1 cellular context compared by ENCODE assay signal in the genomic region with DNA sequence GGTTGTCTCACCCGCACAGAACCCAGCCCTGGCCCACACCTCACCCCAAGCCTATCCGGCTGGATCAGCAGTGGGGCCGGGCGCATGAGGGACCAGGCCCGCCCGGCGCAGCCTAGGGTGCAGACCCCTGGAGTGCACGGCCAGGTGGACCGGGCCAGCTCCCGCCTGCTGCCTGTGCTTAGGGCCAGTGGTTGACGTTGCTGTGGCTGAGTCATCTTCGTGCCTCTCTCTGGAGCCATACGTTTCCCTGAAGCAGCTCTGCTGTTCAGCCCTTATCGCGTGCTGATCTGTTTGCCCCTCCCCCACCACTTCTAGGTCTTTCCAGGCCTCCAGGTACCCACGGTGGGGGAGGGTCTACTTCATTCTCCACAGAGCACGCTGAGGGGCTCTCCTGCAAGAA.
TF ChIP-seq lines count a peak whose summit lies in the region.

No MANE protein-coding gene starts in this region.

TF ChIP-seq in K562, 482 proteins besides CTCF, POLR2A, EP300 and RAD21 (continued from another document and continues in another):
- TF ChIP-seq, protein P1, sequence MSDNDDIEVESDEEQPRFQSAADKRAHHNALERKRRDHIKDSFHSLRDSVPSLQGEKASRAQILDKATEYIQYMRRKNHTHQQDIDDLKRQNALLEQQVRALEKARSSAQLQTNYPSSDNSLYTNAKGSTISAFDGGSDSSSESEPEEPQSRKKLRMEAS (CRISPR knock-in tag; IDR thresholded peaks at IDR 0.05): peak; percentile 73
- TF ChIP-seq SMARCB1 (IDR thresholded peaks at IDR 0.05; ENCODE audit: insufficient read length, low read depth) (no peak), FOXJ2 (tag; IDR thresholded peaks at IDR 0.05) (peak; percentile 50; the same call in 1 of the 2 replicates), RBFOX2 (IDR thresholded peaks at IDR 0.05; ENCODE audit: low read depth, low read length) (peak; percentile 45; the same call in 1 of the 2 replicates), HOXB6 (CRISPR knock-in tag; IDR thresholded peaks at IDR 0.05; ENCODE audit: borderline replicate concordance) (no peak), SNRNP70 (optimal IDR thresholded peaks at IDR 0.05; ENCODE audit: low read depth, low read length) (no peak), GATAD2B (IDR thresholded peaks at IDR 0.05; ENCODE audit: borderline replicate concordance) (peak; percentile 17; the same call in 1 of the 2 replicates), ZNF644 (tag; IDR thresholded peaks at IDR 0.05; ENCODE audit: low read depth) (no peak), PHTF2 (CRISPR knock-in tag; IDR thresholded peaks at IDR 0.05) (no peak), CXXC5 (CRISPR knock-in tag; IDR thresholded peaks at IDR 0.05) (no peak), CBX3 (IDR thresholded peaks at IDR 0.05; ENCODE audit: borderline replicate concordance in 1 of 2, low read length in 2 of 2) (no peak), MTA3 (IDR thresholded peaks at IDR 0.05; ENCODE audit: borderline replicate concordance) (peak; percentile 87; the same call in 1 of the 2 replicates), GATAD2A (IDR thresholded peaks at IDR 0.05) (peak; percentile 34; the same call in 1 of the 2 replicates), NR3C1 (CRISPR knock-in tag; IDR thresholded peaks at IDR 0.05) (no peak), ZKSCAN3 (CRISPR knock-in tag; IDR thresholded peaks at IDR 0.05) (no peak), FOXJ3 (CRISPR knock-in tag; IDR thresholded peaks at IDR 0.05) (no peak), LCOR (CRISPR knock-in tag; IDR thresholded peaks at IDR 0.05) (no peak), ATF7 (IDR thresholded peaks at IDR 0.05) (peak; percentile 72), SOX6 (IDR thresholded peaks at IDR 0.05) (peak; percentile 77), DACH1 (IDR thresholded peaks at IDR 0.05; ENCODE audit: partially characterized antibody) (no peak), MTA1 (IDR thresholded peaks at IDR 0.05; ENCODE audit: borderline replicate concordance) (peak; percentile 65; the same call in 1 of the 2 replicates), NCOR1 (IDR thresholded peaks at IDR 0.05) (no peak), PRPF4 (IDR thresholded peaks at IDR 0.05; ENCODE audit: insufficient read depth, low read depth, low read length, poor library complexity, severe bottlenecking) (no peak), NFE2 (IDR thresholded peaks at IDR 0.05; ENCODE audit: low read depth) (peak; percentile 90), RCOR1 (IDR thresholded peaks at IDR 0.05; ENCODE audit: borderline replicate concordance in 1 of 2, low read depth in 2 of 2, low read length in 2 of 2) (peak in 1 of 2 experiments; percentile 85; a peak in 2 of 4 replicates), HCFC1 (IDR thresholded peaks at IDR 0.05; ENCODE audit: low read depth, low read length) (no peak), KLF13 (tag; IDR thresholded peaks at IDR 0.05; ENCODE audit: borderline replicate concordance, low read depth) (no peak), TRIM24 (IDR thresholded peaks at IDR 0.05) (peak in 1 of 2 experiments; percentile 70; a peak in 1 of 4 replicates), DIDO1 (tag; IDR thresholded peaks at IDR 0.05; ENCODE audit: low read depth) (no peak), ZNF589 (CRISPR knock-in tag; IDR thresholded peaks at IDR 0.05; ENCODE audit: low read depth) (no peak), ESRRA (IDR thresholded peaks at IDR 0.05; ENCODE audit: borderline replicate concordance, low read depth) (no peak), MYNN (IDR thresholded peaks at IDR 0.05) (0 out of 2 replicates have a peak, but pooled peaks have one; percentile 16), MYNN (CRISPR knock-in tag; IDR thresholded peaks at IDR 0.05) (no peak), SREBF2 (CRISPR knock-in tag; IDR thresholded peaks at IDR 0.05) (no peak)
- TF ChIP-seq, protein P2, sequence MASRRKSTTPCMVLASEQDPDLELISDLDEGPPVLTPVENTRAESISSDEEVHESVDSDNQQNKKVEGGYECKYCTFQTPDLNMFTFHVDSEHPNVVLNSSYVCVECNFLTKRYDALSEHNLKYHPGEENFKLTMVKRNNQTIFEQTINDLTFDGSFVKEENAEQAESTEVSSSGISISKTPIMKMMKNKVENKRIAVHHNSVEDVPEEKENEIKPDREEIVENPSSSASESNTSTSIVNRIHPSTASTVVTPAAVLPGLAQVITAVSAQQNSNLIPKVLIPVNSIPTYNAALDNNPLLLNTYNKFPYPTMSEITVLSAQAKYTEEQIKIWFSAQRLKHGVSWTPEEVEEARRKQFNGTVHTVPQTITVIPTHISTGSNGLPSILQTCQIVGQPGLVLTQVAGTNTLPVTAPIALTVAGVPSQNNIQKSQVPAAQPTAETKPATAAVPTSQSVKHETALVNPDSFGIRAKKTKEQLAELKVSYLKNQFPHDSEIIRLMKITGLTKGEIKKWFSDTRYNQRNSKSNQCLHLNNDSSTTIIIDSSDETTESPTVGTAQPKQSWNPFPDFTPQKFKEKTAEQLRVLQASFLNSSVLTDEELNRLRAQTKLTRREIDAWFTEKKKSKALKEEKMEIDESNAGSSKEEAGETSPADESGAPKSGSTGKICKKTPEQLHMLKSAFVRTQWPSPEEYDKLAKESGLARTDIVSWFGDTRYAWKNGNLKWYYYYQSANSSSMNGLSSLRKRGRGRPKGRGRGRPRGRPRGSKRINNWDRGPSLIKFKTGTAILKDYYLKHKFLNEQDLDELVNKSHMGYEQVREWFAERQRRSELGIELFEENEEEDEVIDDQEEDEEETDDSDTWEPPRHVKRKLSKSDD (conservative IDR thresholded peaks at IDR 0.05; ENCODE audit: low read length): no peak
- TF ChIP-seq, protein P3, sequence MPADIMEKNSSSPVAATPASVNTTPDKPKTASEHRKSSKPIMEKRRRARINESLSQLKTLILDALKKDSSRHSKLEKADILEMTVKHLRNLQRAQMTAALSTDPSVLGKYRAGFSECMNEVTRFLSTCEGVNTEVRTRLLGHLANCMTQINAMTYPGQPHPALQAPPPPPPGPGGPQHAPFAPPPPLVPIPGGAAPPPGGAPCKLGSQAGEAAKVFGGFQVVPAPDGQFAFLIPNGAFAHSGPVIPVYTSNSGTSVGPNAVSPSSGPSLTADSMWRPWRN (IDR thresholded peaks at IDR 0.05; ENCODE audit: low read depth): peak; percentile 51; the same call in 1 of the 2 replicates
- TF ChIP-seq, protein P4, sequence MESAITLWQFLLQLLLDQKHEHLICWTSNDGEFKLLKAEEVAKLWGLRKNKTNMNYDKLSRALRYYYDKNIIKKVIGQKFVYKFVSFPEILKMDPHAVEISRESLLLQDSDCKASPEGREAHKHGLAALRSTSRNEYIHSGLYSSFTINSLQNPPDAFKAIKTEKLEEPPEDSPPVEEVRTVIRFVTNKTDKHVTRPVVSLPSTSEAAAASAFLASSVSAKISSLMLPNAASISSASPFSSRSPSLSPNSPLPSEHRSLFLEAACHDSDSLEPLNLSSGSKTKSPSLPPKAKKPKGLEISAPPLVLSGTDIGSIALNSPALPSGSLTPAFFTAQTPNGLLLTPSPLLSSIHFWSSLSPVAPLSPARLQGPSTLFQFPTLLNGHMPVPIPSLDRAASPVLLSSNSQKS (CRISPR knock-in tag; IDR thresholded peaks at IDR 0.05): no peak
- TF ChIP-seq, protein P5, sequence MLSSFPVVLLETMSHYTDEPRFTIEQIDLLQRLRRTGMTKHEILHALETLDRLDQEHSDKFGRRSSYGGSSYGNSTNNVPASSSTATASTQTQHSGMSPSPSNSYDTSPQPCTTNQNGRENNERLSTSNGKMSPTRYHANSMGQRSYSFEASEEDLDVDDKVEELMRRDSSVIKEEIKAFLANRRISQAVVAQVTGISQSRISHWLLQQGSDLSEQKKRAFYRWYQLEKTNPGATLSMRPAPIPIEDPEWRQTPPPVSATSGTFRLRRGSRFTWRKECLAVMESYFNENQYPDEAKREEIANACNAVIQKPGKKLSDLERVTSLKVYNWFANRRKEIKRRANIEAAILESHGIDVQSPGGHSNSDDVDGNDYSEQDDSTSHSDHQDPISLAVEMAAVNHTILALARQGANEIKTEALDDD (IDR thresholded peaks at IDR 0.05): no peak
- TF ChIP-seq, protein P6, sequence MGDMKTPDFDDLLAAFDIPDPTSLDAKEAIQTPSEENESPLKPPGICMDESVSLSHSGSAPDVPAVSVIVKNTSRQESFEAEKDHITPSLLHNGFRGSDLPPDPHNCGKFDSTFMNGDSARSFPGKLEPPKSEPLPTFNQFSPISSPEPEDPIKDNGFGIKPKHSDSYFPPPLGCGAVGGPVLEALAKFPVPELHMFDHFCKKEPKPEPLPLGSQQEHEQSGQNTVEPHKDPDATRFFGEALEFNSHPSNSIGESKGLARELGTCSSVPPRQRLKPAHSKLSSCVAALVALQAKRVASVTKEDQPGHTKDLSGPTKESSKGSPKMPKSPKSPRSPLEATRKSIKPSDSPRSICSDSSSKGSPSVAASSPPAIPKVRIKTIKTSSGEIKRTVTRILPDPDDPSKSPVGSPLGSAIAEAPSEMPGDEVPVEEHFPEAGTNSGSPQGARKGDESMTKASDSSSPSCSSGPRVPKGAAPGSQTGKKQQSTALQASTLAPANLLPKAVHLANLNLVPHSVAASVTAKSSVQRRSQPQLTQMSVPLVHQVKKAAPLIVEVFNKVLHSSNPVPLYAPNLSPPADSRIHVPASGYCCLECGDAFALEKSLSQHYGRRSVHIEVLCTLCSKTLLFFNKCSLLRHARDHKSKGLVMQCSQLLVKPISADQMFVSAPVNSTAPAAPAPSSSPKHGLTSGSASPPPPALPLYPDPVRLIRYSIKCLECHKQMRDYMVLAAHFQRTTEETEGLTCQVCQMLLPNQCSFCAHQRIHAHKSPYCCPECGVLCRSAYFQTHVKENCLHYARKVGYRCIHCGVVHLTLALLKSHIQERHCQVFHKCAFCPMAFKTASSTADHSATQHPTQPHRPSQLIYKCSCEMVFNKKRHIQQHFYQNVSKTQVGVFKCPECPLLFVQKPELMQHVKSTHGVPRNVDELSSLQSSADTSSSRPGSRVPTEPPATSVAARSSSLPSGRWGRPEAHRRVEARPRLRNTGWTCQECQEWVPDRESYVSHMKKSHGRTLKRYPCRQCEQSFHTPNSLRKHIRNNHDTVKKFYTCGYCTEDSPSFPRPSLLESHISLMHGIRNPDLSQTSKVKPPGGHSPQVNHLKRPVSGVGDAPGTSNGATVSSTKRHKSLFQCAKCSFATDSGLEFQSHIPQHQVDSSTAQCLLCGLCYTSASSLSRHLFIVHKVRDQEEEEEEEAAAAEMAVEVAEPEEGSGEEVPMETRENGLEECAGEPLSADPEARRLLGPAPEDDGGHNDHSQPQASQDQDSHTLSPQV (IDR thresholded peaks at IDR 0.05): peak; percentile 76; the same call in 1 of the 2 replicates
- TF ChIP-seq, protein P7, sequence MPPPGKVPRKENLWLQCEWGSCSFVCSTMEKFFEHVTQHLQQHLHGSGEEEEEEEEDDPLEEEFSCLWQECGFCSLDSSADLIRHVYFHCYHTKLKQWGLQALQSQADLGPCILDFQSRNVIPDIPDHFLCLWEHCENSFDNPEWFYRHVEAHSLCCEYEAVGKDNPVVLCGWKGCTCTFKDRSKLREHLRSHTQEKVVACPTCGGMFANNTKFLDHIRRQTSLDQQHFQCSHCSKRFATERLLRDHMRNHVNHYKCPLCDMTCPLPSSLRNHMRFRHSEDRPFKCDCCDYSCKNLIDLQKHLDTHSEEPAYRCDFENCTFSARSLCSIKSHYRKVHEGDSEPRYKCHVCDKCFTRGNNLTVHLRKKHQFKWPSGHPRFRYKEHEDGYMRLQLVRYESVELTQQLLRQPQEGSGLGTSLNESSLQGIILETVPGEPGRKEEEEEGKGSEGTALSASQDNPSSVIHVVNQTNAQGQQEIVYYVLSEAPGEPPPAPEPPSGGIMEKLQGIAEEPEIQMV (tag; conservative IDR thresholded peaks at IDR 0.05; ENCODE audit: low read depth): no peak
- TF ChIP-seq, protein P8, sequence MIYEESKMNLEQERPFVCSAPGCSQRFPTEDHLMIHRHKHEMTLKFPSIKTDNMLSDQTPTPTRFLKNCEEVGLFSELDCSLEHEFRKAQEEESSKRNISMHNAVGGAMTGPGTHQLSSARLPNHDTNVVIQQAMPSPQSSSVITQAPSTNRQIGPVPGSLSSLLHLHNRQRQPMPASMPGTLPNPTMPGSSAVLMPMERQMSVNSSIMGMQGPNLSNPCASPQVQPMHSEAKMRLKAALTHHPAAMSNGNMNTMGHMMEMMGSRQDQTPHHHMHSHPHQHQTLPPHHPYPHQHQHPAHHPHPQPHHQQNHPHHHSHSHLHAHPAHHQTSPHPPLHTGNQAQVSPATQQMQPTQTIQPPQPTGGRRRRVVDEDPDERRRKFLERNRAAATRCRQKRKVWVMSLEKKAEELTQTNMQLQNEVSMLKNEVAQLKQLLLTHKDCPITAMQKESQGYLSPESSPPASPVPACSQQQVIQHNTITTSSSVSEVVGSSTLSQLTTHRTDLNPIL (CRISPR knock-in tag; IDR thresholded peaks at IDR 0.05): no peak
- TF ChIP-seq, protein P9, sequence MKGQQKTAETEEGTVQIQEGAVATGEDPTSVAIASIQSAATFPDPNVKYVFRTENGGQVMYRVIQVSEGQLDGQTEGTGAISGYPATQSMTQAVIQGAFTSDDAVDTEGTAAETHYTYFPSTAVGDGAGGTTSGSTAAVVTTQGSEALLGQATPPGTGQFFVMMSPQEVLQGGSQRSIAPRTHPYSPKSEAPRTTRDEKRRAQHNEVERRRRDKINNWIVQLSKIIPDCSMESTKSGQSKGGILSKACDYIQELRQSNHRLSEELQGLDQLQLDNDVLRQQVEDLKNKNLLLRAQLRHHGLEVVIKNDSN (CRISPR knock-in tag; IDR thresholded peaks at IDR 0.05): no peak
- TF ChIP-seq, protein P10, sequence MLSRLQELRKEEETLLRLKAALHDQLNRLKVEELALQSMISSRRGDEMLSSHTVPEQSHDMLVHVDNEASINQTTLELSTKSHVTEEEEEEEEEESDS (CRISPR knock-in tag; IDR thresholded peaks at IDR 0.05): no peak
- TF ChIP-seq, protein P11, sequence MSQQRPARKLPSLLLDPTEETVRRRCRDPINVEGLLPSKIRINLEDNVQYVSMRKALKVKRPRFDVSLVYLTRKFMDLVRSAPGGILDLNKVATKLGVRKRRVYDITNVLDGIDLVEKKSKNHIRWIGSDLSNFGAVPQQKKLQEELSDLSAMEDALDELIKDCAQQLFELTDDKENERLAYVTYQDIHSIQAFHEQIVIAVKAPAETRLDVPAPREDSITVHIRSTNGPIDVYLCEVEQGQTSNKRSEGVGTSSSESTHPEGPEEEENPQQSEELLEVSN (IDR thresholded peaks at IDR 0.05; ENCODE audit: borderline replicate concordance in 1 of 2, extremely low read depth in 1 of 2, insufficient read depth in 1 of 2, insufficient read length in 1 of 2, low read depth in 1 of 2, low read length in 1 of 2, poor library complexity in 1 of 2, severe bottlenecking in 1 of 2): peak; percentile 55 to 69
- TF ChIP-seq, protein P12, sequence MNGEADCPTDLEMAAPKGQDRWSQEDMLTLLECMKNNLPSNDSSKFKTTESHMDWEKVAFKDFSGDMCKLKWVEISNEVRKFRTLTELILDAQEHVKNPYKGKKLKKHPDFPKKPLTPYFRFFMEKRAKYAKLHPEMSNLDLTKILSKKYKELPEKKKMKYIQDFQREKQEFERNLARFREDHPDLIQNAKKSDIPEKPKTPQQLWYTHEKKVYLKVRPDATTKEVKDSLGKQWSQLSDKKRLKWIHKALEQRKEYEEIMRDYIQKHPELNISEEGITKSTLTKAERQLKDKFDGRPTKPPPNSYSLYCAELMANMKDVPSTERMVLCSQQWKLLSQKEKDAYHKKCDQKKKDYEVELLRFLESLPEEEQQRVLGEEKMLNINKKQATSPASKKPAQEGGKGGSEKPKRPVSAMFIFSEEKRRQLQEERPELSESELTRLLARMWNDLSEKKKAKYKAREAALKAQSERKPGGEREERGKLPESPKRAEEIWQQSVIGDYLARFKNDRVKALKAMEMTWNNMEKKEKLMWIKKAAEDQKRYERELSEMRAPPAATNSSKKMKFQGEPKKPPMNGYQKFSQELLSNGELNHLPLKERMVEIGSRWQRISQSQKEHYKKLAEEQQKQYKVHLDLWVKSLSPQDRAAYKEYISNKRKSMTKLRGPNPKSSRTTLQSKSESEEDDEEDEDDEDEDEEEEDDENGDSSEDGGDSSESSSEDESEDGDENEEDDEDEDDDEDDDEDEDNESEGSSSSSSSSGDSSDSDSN (IDR thresholded peaks at IDR 0.05; ENCODE audit: borderline replicate concordance in 1 of 2, low read depth in 2 of 2, low read length in 2 of 2): 0 out of 4 replicates have a peak, but pooled peaks of 1 of the 2 experiments have one; percentile 18
